14 cellular contexts compared by ENCODE assay signal in genomic region chr17:9937164-9937835, GRCh38. TPM values are rescaled to one million over a fixed set of nuclear protein-coding genes. Genes with fewer than 3 reads are reported as not detected.
DNase-seq lines count a peak whose midpoint lies in the region; ATAC-seq and TF ChIP-seq lines count a peak whose summit lies in the region.
"Had no signal": no experiment of that assay in that cellular context is flagged by ENCODE, and none has a peak within 500 bp of the region (broad histone marks: within the 10 kb centered on the region; RNA-seq: fewer than 3 reads in every experiment).

No MANE protein-coding gene starts in this region.

- no peak overlapping the region for H3K4me3 Mint-ChIP-seq in glutamatergic neuron (ENCODE audit: unreplicated experiment)

- peaks cover 2% of the 10 kb centered on the region for H3K9me3 Mint-ChIP-seq in glutamatergic neuron (ENCODE audit: unreplicated experiment)

- no peak for TF ChIP-seq POLR2A in ovary (IDR thresholded peaks at IDR 0.05)

- peak; percentile 83 for DNase-seq in AG08395 (ENCODE audit: low spot score)
- DNase-seq in astrocyte of the hippocampus (ENCODE audit: low read depth, low spot score): peak; percentile 86
- DNase-seq in head of caudate nucleus: peak in 35 of 42 donors; percentile 30 to 86 (median 60)
- peak in 4 of 5 donors; percentile 50 to 82 (median 62) for DNase-seq in ovary
- DNase-seq in NCI-H526 treated with DMSO at 0.1 percent for 48 hours (lab: John Stamatoyannopoulos, UW): no peak
- no peak for DNase-seq in glutamatergic neuron
- no peak for DNase-seq in DMS114 treated with DMSO at 0.1 percent for 48 hours (lab: John Stamatoyannopoulos, UW; ENCODE audit: unreplicated experiment)
- DNase-seq: NCI-H1105, NCI-H82, spleen had no signal

- no peaks in the 10 kb centered on the region for H3K27me3 ChIP-seq in ovary
- H3K27me3 ChIP-seq: adrenal gland, spleen had no signal

- intact Hi-C loops in head of caudate nucleus (cut with DNase I) (no loop called here), ovary (cut with DNase I) (loop anchor here in 1 of 4 donors (10.0 kb wide), 1 partner anchor 678 kb away; no protein-coding TSS in a partner anchor)

- no peaks in the 10 kb centered on the region for H3K9me3 ChIP-seq in ovary
- H3K9me3 ChIP-seq: adrenal gland, HAP-1 had no signal

- no peak overlapping the region for H3K4me3 ChIP-seq in ovary
- H3K4me3 ChIP-seq: adrenal gland, HAP-1, spleen had no signal

- no peak overlapping the region for H3K27ac ChIP-seq in ovary

- no peak for ATAC-seq in GM19463 (IDR thresholded peaks at IDR 0.05; ENCODE audit: unreplicated experiment)

- peaks cover 4% of the 10 kb centered on the region for H3K4me1 ChIP-seq in ovary (ENCODE audit: insufficient read depth)
- H3K4me1 ChIP-seq: adrenal gland, HAP-1 had no signal

- 27 to 39% (median 30%) methylated on average over 17 of the region's 17 CpGs for WGBS in ovary, 3 donors

- H3K36me3 ChIP-seq in ovary: no peaks in the 10 kb centered on the region
- H3K36me3 ChIP-seq: HAP-1 had no signal

- H3K27me3 Mint-ChIP-seq in glutamatergic neuron (ENCODE audit: unreplicated experiment): peaks cover 10% of the 10 kb centered on the region

- H3K36me3 Mint-ChIP-seq in glutamatergic neuron (ENCODE audit: unreplicated experiment): no peaks in the 10 kb centered on the region

- TF ChIP-seq CTCF in ovary (IDR thresholded peaks at IDR 0.05): no peak
- TF ChIP-seq CTCF in glutamatergic neuron (IDR thresholded peaks at IDR 0.05; ENCODE audit: partially characterized antibody, unreplicated experiment): no peak

- no peaks in the 10 kb centered on the region for H3K4me1 Mint-ChIP-seq in glutamatergic neuron (ENCODE audit: low read depth, unreplicated experiment)

- no peak overlapping the region for H3K27ac Mint-ChIP-seq in glutamatergic neuron (ENCODE audit: unreplicated experiment)

- TF ChIP-seq EP300 in ovary (IDR thresholded peaks at IDR 0.05): no peak

RNA-seq across cellular contexts. Expression of gene RCVRN, which starts 32.2 kb away (rescaled TPM):
- total RNA-seq in ovary (under 1 TPM in 2 of 7 donors, not detected in 5; 0.22 to 0.82 TPM), glutamatergic neuron (ENCODE audit: unreplicated experiment) (not detected)
- under 1 TPM in 1 of 2 donors, not detected in 1; 0.40 TPM for polyA plus RNA-seq in ovary
- total RNA-seq: SK-MEL-5 had no signal

Comparison
In these comparisons a context has a peak if more than half of its experiments do, and no peak if none do; other contexts are left out.
1. DNase-seq: peak in AG08395 (single experiment), astrocyte of the hippocampus (single experiment), head of caudate nucleus (35 of 42) and ovary (4 of 5); none in NCI-H526 treated with DMSO at 0.1 percent for 48 hours (single experiment), glutamatergic neuron (single experiment) and DMS114 treated with DMSO at 0.1 percent for 48 hours (single experiment).